ENCODE assay signal across 1 cellular context in the genomic region with DNA sequence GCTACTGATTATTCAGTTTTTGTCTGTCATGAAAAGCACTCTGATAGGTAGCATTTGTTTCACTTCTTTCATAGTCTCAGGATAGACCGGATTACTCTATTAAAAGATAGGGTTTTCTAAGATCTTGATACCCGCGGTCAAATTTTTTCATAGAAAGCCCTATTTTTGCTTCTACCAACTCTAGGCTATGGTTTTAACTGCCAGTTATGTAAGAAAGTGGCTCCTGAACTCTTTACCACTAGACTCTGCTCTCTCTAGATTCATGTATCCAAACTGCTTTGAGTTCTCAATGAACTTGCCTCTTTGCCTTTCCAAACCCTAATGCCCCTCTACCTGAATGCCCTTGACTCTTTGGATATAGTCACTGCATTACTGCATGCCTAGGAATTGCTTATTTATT.
TF ChIP-seq lines count a peak whose summit lies in the region.

No MANE protein-coding gene starts in this region.

TF ChIP-seq in WTC11, 78 proteins besides CTCF, POLR2A, EP300 and RAD21 (continued from another document):
- TF ChIP-seq, protein P1, sequence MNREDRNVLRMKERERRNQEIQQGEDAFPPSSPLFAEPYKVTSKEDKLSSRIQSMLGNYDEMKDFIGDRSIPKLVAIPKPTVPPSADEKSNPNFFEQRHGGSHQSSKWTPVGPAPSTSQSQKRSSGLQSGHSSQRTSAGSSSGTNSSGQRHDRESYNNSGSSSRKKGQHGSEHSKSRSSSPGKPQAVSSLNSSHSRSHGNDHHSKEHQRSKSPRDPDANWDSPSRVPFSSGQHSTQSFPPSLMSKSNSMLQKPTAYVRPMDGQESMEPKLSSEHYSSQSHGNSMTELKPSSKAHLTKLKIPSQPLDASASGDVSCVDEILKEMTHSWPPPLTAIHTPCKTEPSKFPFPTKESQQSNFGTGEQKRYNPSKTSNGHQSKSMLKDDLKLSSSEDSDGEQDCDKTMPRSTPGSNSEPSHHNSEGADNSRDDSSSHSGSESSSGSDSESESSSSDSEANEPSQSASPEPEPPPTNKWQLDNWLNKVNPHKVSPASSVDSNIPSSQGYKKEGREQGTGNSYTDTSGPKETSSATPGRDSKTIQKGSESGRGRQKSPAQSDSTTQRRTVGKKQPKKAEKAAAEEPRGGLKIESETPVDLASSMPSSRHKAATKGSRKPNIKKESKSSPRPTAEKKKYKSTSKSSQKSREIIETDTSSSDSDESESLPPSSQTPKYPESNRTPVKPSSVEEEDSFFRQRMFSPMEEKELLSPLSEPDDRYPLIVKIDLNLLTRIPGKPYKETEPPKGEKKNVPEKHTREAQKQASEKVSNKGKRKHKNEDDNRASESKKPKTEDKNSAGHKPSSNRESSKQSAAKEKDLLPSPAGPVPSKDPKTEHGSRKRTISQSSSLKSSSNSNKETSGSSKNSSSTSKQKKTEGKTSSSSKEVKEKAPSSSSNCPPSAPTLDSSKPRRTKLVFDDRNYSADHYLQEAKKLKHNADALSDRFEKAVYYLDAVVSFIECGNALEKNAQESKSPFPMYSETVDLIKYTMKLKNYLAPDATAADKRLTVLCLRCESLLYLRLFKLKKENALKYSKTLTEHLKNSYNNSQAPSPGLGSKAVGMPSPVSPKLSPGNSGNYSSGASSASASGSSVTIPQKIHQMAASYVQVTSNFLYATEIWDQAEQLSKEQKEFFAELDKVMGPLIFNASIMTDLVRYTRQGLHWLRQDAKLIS (CRISPR knock-in tag; IDR thresholded peaks at IDR 0.05; ENCODE audit: borderline replicate concordance), result no peak
- no peak for TF ChIP-seq ZNF138 (CRISPR knock-in tag; conservative IDR thresholded peaks at IDR 0.05)
- no peak for TF ChIP-seq TEAD1 (CRISPR knock-in tag; IDR thresholded peaks at IDR 0.05)
- no peak for TF ChIP-seq JUN (CRISPR knock-in tag; IDR thresholded peaks at IDR 0.05)
- no peak for TF ChIP-seq EMX1 (CRISPR knock-in tag; IDR thresholded peaks at IDR 0.05)
- TF ChIP-seq, protein P2, sequence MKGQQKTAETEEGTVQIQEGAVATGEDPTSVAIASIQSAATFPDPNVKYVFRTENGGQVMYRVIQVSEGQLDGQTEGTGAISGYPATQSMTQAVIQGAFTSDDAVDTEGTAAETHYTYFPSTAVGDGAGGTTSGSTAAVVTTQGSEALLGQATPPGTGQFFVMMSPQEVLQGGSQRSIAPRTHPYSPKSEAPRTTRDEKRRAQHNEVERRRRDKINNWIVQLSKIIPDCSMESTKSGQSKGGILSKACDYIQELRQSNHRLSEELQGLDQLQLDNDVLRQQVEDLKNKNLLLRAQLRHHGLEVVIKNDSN (CRISPR knock-in tag; IDR thresholded peaks at IDR 0.05), result no peak
- TF ChIP-seq SMAD3 (CRISPR knock-in tag; IDR thresholded peaks at IDR 0.05; ENCODE audit: borderline replicate concordance), result no peak
TF ChIP-seq in WTC11: peak in this region for 0.
